Comparison of ENCODE assay signal across 8 cellular contexts in genomic region chr19:20051841-20052768, GRCh38. TPM values are rescaled to one million over a fixed set of nuclear protein-coding genes. Genes with fewer than 3 reads are reported as not detected.
DNase-seq lines count a peak whose midpoint lies in the region; ATAC-seq and TF ChIP-seq lines count a peak whose summit lies in the region.

No MANE protein-coding gene starts in this region.

- H3K4me3 ChIP-seq in GM12864 (ENCODE audit: low read depth, low read length), result peak overlapping the region; percentile 61
- H3K4me3 ChIP-seq in colonic mucosa, result peak overlapping the region; percentile 70

- H3K9me3 Mint-ChIP-seq in activated CD4-positive, alpha-beta T cell treated with anti-CD3 and anti-CD28 coated beads for 36 hours (ENCODE audit: low read depth), result peaks cover 1% of the 10 kb centered on the region

- H3K4me1 Mint-ChIP-seq in activated CD4-positive, alpha-beta T cell treated with anti-CD3 and anti-CD28 coated beads for 36 hours, result peaks cover 13% of the 10 kb centered on the region

- H3K27me3 ChIP-seq in colonic mucosa, result no peaks in the 10 kb centered on the region

- peak; percentile 60 for DNase-seq in GM12864 (ENCODE audit: low read depth)
- DNase-seq in NCI-H2081 treated with DMSO at 0.1 percent for 48 hours (lab: John Stamatoyannopoulos, UW), result peak; percentile 76
- peak; percentile 86 for DNase-seq in activated CD4-positive, alpha-beta T cell treated with anti-CD3 and anti-CD28 coated beads for 36 hours
- DNase-seq in colonic mucosa, result peak; percentile 93
- DNase-seq in kidney glomerular epithelial cell (lab: John Stamatoyannopoulos, UW), result peak; percentile 96
- peak; percentile 84 for DNase-seq in stimulated activated CD4-positive, alpha-beta T cell treated with anti-CD3 and anti-CD28 coated beads, Interleukin-15, amount 100 ng/mL, for 24 hours
- no peak for DNase-seq in GM10266 (ENCODE audit: extremely low spot score)

- H3K4me3 Mint-ChIP-seq in activated CD4-positive, alpha-beta T cell treated with anti-CD3 and anti-CD28 coated beads for 36 hours, result peak overlapping the region; percentile 89

- ATAC-seq in HG02840 (IDR thresholded peaks at IDR 0.05; ENCODE audit: low FRiP score, unreplicated experiment), result peak; percentile 89
- ATAC-seq in activated CD4-positive, alpha-beta T cell treated with anti-CD3 and anti-CD28 coated beads for 36 hours, result peak; percentile 92

- H3K36me3 ChIP-seq in colonic mucosa, result no peaks in the 10 kb centered on the region

- POLR2A ChIA-PET in activated CD4-positive, alpha-beta T cell treated with anti-CD3 and anti-CD28 coated beads for 36 hours (lab: Charles Lee), result interaction anchor here (0.6 to 2.0 kb wide), 9 partner anchors 12 to 609 kb away, joined by 3 to 16 read pairs (median 4); partner anchors contain the start of genes ZNF486, ZNF626, ZNF682 and ZNF90

- intact Hi-C loops in activated CD4-positive, alpha-beta T cell treated with anti-CD3 and anti-CD28 coated beads for 36 hours (cut with DNase I, micrococcal nuclease), result loop anchor here in 1 of 2 experiments (1.0 kb wide), 3 partner anchors 13 to 185 kb away; partner anchors contain the start of genes ZNF682 and ZNF90
- intact Hi-C loops in colonic mucosa (cut with DNase I), result no loop called here

- H3K27ac ChIP-seq in colonic mucosa, result peak overlapping the region; percentile 55

- no peaks in the 10 kb centered on the region for H3K4me1 ChIP-seq in colonic mucosa

- H3K27me3 Mint-ChIP-seq in activated CD4-positive, alpha-beta T cell treated with anti-CD3 and anti-CD28 coated beads for 36 hours, result peaks cover 3% of the 10 kb centered on the region

- H3K36me3 Mint-ChIP-seq in activated CD4-positive, alpha-beta T cell treated with anti-CD3 and anti-CD28 coated beads for 36 hours (ENCODE audit: low read depth), result no peaks in the 10 kb centered on the region

- no peaks in the 10 kb centered on the region for H3K9me3 ChIP-seq in colonic mucosa

- H3K27ac Mint-ChIP-seq in activated CD4-positive, alpha-beta T cell treated with anti-CD3 and anti-CD28 coated beads for 36 hours, result peak overlapping the region; percentile 92

- peak overlapping the region; percentile 76 to 88 for H3K9ac ChIP-seq in colonic mucosa (ENCODE audit: low read depth in 2 of 2, low read length in 2 of 2)

- CTCF ChIA-PET in activated CD4-positive, alpha-beta T cell treated with anti-CD3 and anti-CD28 coated beads for 36 hours (lab: Charles Lee), result interaction anchor here (0.6 to 1.9 kb wide), 6 partner anchors 12 to 187 kb away, joined by 3 to 6 read pairs (median 4); partner anchors contain the start of genes ZNF253, ZNF682 and ZNF90

- TF ChIP-seq CTCF in GM12864 (IDR thresholded peaks at IDR 0.05; ENCODE audit: low read depth, low read length, missing control alignments) (no peak), colonic mucosa (IDR thresholded peaks at IDR 0.05) (no peak), GM10266 (IDR thresholded peaks at IDR 0.05; ENCODE audit: control insufficient read depth, insufficient read depth, low read depth, missing control alignments) (no peak)

RNA-seq across cellular contexts. Expression of gene ZNF682, which starts 12.8 kb away (rescaled TPM):
- total RNA-seq in activated CD4-positive, alpha-beta T cell treated with anti-CD3 and anti-CD28 coated beads for 36 hours, result 1 to 10 TPM; 6.0 to 7.5 TPM
- total RNA-seq in colonic mucosa, result 1 to 10 TPM; 1.7 to 5.5 TPM

RNA-seq across cellular contexts. Expression of gene ZNF90, which starts 25.7 kb away (rescaled TPM):
- total RNA-seq in activated CD4-positive, alpha-beta T cell treated with anti-CD3 and anti-CD28 coated beads for 36 hours, result 10 to 100 TPM; 21.6 to 22.9 TPM
- 1 to 10 TPM; 3.4 to 6.8 TPM for total RNA-seq in colonic mucosa
